In the genomic region with DNA sequence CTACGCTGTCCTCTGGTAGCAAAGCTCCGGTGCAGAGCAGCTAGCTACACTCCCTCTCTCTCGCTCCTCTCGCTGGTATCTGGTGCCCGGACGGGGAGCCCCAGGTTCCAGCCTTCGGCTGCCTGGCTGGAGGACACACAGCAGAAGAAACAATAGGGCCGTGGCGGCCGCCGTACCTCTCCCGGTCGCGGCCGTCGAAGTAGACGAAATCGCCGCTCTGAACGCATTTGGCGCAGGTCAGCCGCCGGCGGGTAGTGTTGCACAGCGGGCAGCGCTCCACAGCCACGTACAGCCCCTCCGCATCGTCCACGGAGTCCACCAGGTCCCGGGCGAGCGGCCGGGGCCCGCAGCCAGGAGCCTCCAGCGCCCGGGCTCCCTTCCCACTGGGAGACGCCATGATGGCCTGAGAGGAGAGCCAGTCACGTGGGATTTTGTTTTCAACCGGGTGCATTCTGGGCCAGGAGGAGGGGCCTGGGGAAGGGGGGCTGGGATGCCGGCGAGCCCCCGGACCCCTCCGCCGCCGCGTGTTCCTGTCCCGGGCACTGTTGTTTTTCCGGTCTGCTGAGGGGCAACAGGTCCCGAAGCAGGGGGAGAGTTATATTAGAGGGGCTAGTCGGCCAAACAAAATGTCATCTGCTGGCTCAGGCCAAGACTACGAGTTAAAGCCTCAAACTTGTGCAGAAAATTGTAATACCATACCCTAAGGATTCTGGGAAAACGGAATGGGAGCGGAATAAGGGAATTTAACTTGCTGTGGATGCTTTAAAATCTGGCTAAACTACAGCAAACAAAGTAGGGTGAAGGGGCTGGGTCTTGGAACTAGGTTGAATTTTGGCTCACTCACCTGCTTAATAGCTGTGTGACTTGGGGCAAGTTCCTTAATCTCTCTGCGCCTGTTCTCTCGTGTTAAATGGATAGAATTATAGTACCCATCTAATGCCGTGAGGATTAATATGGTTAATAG, we compare ENCODE assay signal across 1 cellular context.
TF ChIP-seq lines count a peak whose summit lies in the region.

A gene with protein sequence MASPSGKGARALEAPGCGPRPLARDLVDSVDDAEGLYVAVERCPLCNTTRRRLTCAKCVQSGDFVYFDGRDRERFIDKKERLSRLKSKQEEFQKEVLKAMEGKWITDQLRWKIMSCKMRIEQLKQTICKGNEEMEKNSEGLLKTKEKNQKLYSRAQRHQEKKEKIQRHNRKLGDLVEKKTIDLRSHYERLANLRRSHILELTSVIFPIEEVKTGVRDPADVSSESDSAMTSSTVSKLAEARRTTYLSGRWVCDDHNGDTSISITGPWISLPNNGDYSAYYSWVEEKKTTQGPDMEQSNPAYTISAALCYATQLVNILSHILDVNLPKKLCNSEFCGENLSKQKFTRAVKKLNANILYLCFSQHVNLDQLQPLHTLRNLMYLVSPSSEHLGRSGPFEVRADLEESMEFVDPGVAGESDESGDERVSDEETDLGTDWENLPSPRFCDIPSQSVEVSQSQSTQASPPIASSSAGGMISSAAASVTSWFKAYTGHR (minus strand): TSS at position 405 of the 964 bp plus-strand sequence. CDS start 8 bp downstream, at position 397.

TF ChIP-seq in HepG2, 621 proteins besides CTCF, POLR2A, EP300 and RAD21 (continued from another document and continues in another):
- TF ChIP-seq, protein P1, sequence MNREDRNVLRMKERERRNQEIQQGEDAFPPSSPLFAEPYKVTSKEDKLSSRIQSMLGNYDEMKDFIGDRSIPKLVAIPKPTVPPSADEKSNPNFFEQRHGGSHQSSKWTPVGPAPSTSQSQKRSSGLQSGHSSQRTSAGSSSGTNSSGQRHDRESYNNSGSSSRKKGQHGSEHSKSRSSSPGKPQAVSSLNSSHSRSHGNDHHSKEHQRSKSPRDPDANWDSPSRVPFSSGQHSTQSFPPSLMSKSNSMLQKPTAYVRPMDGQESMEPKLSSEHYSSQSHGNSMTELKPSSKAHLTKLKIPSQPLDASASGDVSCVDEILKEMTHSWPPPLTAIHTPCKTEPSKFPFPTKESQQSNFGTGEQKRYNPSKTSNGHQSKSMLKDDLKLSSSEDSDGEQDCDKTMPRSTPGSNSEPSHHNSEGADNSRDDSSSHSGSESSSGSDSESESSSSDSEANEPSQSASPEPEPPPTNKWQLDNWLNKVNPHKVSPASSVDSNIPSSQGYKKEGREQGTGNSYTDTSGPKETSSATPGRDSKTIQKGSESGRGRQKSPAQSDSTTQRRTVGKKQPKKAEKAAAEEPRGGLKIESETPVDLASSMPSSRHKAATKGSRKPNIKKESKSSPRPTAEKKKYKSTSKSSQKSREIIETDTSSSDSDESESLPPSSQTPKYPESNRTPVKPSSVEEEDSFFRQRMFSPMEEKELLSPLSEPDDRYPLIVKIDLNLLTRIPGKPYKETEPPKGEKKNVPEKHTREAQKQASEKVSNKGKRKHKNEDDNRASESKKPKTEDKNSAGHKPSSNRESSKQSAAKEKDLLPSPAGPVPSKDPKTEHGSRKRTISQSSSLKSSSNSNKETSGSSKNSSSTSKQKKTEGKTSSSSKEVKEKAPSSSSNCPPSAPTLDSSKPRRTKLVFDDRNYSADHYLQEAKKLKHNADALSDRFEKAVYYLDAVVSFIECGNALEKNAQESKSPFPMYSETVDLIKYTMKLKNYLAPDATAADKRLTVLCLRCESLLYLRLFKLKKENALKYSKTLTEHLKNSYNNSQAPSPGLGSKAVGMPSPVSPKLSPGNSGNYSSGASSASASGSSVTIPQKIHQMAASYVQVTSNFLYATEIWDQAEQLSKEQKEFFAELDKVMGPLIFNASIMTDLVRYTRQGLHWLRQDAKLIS (CRISPR knock-in tag; IDR thresholded peaks at IDR 0.05), result no peak
- TF ChIP-seq PHF8 (CRISPR knock-in tag; IDR thresholded peaks at IDR 0.05), result peak; percentile 94
- no peak for TF ChIP-seq ZNF839 (CRISPR knock-in tag; IDR thresholded peaks at IDR 0.05; ENCODE audit: borderline replicate concordance)
- no peak for TF ChIP-seq ZNF652 (CRISPR knock-in tag; IDR thresholded peaks at IDR 0.05; ENCODE audit: borderline replicate concordance, low read depth)
- TF ChIP-seq, protein P2, sequence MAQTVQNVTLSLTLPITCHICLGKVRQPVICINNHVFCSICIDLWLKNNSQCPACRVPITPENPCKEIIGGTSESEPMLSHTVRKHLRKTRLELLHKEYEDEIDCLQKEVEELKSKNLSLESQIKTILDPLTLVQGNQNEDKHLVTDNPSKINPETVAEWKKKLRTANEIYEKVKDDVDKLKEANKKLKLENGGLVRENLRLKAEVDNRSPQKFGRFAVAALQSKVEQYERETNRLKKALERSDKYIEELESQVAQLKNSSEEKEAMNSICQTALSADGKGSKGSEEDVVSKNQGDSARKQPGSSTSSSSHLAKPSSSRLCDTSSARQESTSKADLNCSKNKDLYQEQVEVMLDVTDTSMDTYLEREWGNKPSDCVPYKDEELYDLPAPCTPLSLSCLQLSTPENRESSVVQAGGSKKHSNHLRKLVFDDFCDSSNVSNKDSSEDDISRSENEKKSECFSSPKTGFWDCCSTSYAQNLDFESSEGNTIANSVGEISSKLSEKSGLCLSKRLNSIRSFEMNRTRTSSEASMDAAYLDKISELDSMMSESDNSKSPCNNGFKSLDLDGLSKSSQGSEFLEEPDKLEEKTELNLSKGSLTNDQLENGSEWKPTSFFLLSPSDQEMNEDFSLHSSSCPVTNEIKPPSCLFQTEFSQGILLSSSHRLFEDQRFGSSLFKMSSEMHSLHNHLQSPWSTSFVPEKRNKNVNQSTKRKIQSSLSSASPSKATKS (CRISPR knock-in tag; IDR thresholded peaks at IDR 0.05), result no peak
- peak; percentile 36 for TF ChIP-seq ZNF768 (CRISPR knock-in tag; IDR thresholded peaks at IDR 0.05)
- TF ChIP-seq GATA4 (IDR thresholded peaks at IDR 0.05; ENCODE audit: borderline replicate concordance, low read depth), result no peak
- TF ChIP-seq ZNF672 (CRISPR knock-in tag; IDR thresholded peaks at IDR 0.05), result no peak
- peak; percentile 45; the same call in 1 of the 2 replicates for TF ChIP-seq ARNT2 (CRISPR knock-in tag; IDR thresholded peaks at IDR 0.05; ENCODE audit: low read depth)
- peak; percentile 22; the same call in 1 of the 2 replicates for TF ChIP-seq TSC22D2 (CRISPR knock-in tag; IDR thresholded peaks at IDR 0.05; ENCODE audit: borderline replicate concordance)
- no peak for TF ChIP-seq TOE1 (CRISPR knock-in tag; IDR thresholded peaks at IDR 0.05)
- no peak for TF ChIP-seq ZNF572 (CRISPR knock-in tag; IDR thresholded peaks at IDR 0.05)
- peak; percentile 99 for TF ChIP-seq KDM5A (IDR thresholded peaks at IDR 0.05; ENCODE audit: borderline replicate concordance, low read length)
- TF ChIP-seq EHMT2 (IDR thresholded peaks at IDR 0.05; ENCODE audit: borderline replicate concordance, low read depth, low read length), result no peak
- peak; percentile 99 for TF ChIP-seq KAT8 (CRISPR knock-in tag; IDR thresholded peaks at IDR 0.05)
- TF ChIP-seq, protein P3, sequence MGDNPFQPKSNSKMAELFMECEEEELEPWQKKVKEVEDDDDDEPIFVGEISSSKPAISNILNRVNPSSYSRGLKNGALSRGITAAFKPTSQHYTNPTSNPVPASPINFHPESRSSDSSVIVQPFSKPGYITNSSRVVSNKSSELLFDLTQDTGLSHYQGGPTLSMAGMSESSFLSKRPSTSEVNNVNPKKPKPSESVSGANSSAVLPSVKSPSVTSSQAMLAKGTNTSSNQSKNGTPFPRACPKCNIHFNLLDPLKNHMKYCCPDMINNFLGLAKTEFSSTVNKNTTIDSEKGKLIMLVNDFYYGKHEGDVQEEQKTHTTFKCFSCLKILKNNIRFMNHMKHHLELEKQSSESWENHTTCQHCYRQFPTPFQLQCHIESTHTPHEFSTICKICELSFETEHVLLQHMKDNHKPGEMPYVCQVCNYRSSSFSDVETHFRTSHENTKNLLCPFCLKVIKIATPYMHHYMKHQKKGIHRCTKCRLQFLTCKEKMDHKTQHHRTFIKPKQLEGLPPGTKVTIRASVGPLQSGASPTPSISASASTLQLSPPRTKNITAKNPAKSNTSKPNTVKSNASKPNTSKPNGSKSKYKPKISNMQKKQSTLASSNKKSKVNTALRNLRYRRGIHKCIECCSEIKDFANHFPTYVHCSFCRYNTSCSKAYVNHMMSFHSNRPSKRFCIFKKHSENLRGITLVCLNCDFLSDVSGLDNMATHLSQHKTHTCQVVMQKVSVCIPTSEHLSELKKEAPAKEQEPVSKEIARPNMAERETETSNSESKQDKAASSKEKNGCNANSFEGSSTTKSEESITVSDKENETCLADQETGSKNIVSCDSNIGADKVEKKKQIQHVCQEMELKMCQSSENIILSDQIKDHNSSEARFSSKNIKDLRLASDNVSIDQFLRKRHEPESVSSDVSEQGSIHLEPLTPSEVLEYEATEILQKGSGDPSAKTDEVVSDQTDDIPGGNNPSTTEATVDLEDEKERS (CRISPR knock-in tag; IDR thresholded peaks at IDR 0.05), result peak; percentile 67; the same call in 1 of the 2 replicates
- TF ChIP-seq POLR2AphosphoS5 (IDR thresholded peaks at IDR 0.05; ENCODE audit: low read depth, low read length), result peak; percentile 69
- TF ChIP-seq, protein P4, sequence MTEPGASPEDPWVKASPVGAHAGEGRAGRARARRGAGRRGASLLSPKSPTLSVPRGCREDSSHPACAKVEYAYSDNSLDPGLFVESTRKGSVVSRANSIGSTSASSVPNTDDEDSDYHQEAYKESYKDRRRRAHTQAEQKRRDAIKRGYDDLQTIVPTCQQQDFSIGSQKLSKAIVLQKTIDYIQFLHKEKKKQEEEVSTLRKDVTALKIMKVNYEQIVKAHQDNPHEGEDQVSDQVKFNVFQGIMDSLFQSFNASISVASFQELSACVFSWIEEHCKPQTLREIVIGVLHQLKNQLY (CRISPR knock-in tag; IDR thresholded peaks at IDR 0.05), result peak; percentile 38; the same call in 1 of the 2 replicates
- TF ChIP-seq ZNF589 (CRISPR knock-in tag; conservative IDR thresholded peaks at IDR 0.05), result no peak
- TF ChIP-seq JUN (CRISPR knock-in tag; IDR thresholded peaks at IDR 0.05), result no peak
- peak; percentile 51; the same call in 1 of the 2 replicates for TF ChIP-seq ZNF160 (CRISPR knock-in tag; IDR thresholded peaks at IDR 0.05)
- no peak for TF ChIP-seq ZNF329 (CRISPR knock-in tag; IDR thresholded peaks at IDR 0.05; ENCODE audit: low read depth)
- TF ChIP-seq, protein P5, sequence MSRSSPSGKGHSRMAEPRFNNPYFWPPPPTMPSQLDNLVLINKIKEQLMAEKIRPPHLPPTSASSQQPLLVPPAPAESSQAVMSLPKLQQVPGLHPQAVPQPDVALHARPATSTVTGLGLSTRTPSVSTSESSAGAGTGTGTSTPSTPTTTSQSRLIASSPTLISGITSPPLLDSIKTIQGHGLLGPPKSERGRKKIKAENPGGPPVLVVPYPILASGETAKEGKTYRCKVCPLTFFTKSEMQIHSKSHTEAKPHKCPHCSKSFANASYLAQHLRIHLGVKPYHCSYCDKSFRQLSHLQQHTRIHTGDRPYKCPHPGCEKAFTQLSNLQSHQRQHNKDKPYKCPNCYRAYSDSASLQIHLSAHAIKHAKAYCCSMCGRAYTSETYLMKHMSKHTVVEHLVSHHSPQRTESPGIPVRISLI (CRISPR knock-in tag; IDR thresholded peaks at IDR 0.05; ENCODE audit: borderline replicate concordance), result peak; percentile 48; the same call in 1 of the 2 replicates
- TF ChIP-seq, protein P6, sequence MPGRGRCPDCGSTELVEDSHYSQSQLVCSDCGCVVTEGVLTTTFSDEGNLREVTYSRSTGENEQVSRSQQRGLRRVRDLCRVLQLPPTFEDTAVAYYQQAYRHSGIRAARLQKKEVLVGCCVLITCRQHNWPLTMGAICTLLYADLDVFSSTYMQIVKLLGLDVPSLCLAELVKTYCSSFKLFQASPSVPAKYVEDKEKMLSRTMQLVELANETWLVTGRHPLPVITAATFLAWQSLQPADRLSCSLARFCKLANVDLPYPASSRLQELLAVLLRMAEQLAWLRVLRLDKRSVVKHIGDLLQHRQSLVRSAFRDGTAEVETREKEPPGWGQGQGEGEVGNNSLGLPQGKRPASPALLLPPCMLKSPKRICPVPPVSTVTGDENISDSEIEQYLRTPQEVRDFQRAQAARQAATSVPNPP (CRISPR knock-in tag; IDR thresholded peaks at IDR 0.05), result no peak
- TF ChIP-seq TBL1XR1 (IDR thresholded peaks at IDR 0.05; ENCODE audit: borderline replicate concordance, low read length, partially characterized antibody), result no peak
- TF ChIP-seq, protein P7, sequence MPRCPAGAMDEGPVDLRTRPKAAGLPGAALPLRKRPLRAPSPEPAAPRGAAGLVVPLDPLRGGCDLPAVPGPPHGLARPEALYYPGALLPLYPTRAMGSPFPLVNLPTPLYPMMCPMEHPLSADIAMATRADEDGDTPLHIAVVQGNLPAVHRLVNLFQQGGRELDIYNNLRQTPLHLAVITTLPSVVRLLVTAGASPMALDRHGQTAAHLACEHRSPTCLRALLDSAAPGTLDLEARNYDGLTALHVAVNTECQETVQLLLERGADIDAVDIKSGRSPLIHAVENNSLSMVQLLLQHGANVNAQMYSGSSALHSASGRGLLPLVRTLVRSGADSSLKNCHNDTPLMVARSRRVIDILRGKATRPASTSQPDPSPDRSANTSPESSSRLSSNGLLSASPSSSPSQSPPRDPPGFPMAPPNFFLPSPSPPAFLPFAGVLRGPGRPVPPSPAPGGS (CRISPR knock-in tag; IDR thresholded peaks at IDR 0.05), result 0 out of 2 replicates have a peak, but pooled peaks have one; percentile 32
- TF ChIP-seq, protein P8, sequence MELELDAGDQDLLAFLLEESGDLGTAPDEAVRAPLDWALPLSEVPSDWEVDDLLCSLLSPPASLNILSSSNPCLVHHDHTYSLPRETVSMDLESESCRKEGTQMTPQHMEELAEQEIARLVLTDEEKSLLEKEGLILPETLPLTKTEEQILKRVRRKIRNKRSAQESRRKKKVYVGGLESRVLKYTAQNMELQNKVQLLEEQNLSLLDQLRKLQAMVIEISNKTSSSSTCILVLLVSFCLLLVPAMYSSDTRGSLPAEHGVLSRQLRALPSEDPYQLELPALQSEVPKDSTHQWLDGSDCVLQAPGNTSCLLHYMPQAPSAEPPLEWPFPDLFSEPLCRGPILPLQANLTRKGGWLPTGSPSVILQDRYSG (CRISPR knock-in tag; IDR thresholded peaks at IDR 0.05), result no peak
- peak; percentile 72 for TF ChIP-seq ELF1 (CRISPR knock-in tag; IDR thresholded peaks at IDR 0.05)
- no peak for TF ChIP-seq NFE2L1 (CRISPR knock-in tag; IDR thresholded peaks at IDR 0.05; ENCODE audit: borderline replicate concordance)
- no peak for TF ChIP-seq ZNF382 (CRISPR knock-in tag; IDR thresholded peaks at IDR 0.05; ENCODE audit: borderline replicate concordance)
- TF ChIP-seq BHLHE40 (IDR thresholded peaks at IDR 0.05; ENCODE audit: low read length), result peak; percentile 48
- TF ChIP-seq GABPA (IDR thresholded peaks at IDR 0.05; ENCODE audit: low read depth, low read length), result peak; percentile 32
- peak; percentile 76 for TF ChIP-seq GABPA (CRISPR knock-in tag; IDR thresholded peaks at IDR 0.05; ENCODE audit: low read depth)
- no peak for TF ChIP-seq AKAP8 (CRISPR knock-in tag; IDR thresholded peaks at IDR 0.05)
- no peak for TF ChIP-seq ZNF33B (CRISPR knock-in tag; IDR thresholded peaks at IDR 0.05)
- TF ChIP-seq SRSF9 (IDR thresholded peaks at IDR 0.05; ENCODE audit: borderline replicate concordance, insufficient read depth, low read depth, low read length, poor library complexity, severe bottlenecking), result no peak
- TF ChIP-seq ZNF44 (CRISPR knock-in tag; IDR thresholded peaks at IDR 0.05), result no peak; the same call in 1 of the 2 replicates
- no peak for TF ChIP-seq ADNP (CRISPR knock-in tag; IDR thresholded peaks at IDR 0.05)
- no peak for TF ChIP-seq ZMYM3 (CRISPR knock-in tag; IDR thresholded peaks at IDR 0.05)
- TF ChIP-seq ZNF235 (CRISPR knock-in tag; IDR thresholded peaks at IDR 0.05; ENCODE audit: borderline replicate concordance), result no peak; the same call in 1 of the 2 replicates
- no peak for TF ChIP-seq CEBPB (IDR thresholded peaks at IDR 0.05; ENCODE audit: borderline replicate concordance, low read depth, low read length)
